Comparison of ENCODE assay signal across 8 cellular contexts in genomic region chr5:139562847-139563246, GRCh38. TPM values are rescaled to one million over a fixed set of nuclear protein-coding genes. Genes with fewer than 3 reads are reported as not detected.
DNase-seq lines count a peak whose midpoint lies in the region; ATAC-seq, FAIRE-seq and TF ChIP-seq lines count a peak whose summit lies in the region.

No MANE protein-coding gene starts in this region.

- H3K27ac ChIP-seq in RWPE2 (ENCODE audit: poor library complexity, severe bottlenecking) (peak overlapping the region; percentile 72), sigmoid colon (peak overlapping the region; percentile 94 to 97 (median 96))

- ATAC-seq in RWPE2 (ENCODE audit: low read depth) (no peak), HG03520 (IDR thresholded peaks at IDR 0.05; ENCODE audit: unreplicated experiment) (no peak)

- H3K27me3 ChIP-seq in RWPE2 (ENCODE audit: insufficient read depth, poor library complexity, severe bottlenecking) (no peaks in the 10 kb centered on the region), sigmoid colon (no peaks in the 10 kb centered on the region)

- peaks cover 53% of the 10 kb centered on the region for H3K36me3 ChIP-seq in RWPE2 (ENCODE audit: low read depth)
- peaks cover 0 to 6% (median 0%) of the 10 kb centered on the region in 4 donors for H3K36me3 ChIP-seq in sigmoid colon

- intact Hi-C loops in sigmoid colon (cut with DNase I), result loop anchor here (1.0 to 5.0 kb wide), 2 partner anchors 45 to 141 kb away; no protein-coding TSS in a partner anchor

- WGBS in sigmoid colon, 2 donors, result 7 to 27% methylated on average over 5 of the region's 5 CpGs

- H3K4me3 ChIP-seq in RWPE2 (ENCODE audit: severe bottlenecking) (peak overlapping the region; percentile 62), fibroblast of mammary gland (ENCODE audit: control insufficient read depth, low read depth, low read length) (peak overlapping the region; percentile 88), sigmoid colon (peak overlapping the region; percentile 81 to 93 (median 90))

- no peaks in the 10 kb centered on the region for H3K9me3 ChIP-seq in RWPE2 (ENCODE audit: severe bottlenecking)
- no peaks in the 10 kb centered on the region for H3K9me3 ChIP-seq in sigmoid colon

- TF ChIP-seq EP300 in sigmoid colon (IDR thresholded peaks at IDR 0.05), result no peak

- H3K4me1 ChIP-seq in RWPE2 (ENCODE audit: insufficient read depth, poor library complexity, severe bottlenecking) (peaks cover 14% of the 10 kb centered on the region), sigmoid colon (peaks cover 0 to 53% (median 49%) of the 10 kb centered on the region in 4 donors)

- TF ChIP-seq POLR2A in GM12892 (IDR thresholded peaks at IDR 0.05; ENCODE audit: low read depth, low read length) (no peak), sigmoid colon (IDR thresholded peaks at IDR 0.05) (no peak)

- DNase-seq in GM12892 (ENCODE audit: insufficient read length) (no peak), RWPE2 (ENCODE audit: low spot score) (no peak), fibroblast of mammary gland (ENCODE audit: low read depth) (no peak), sigmoid colon (peak; percentile 15), iPS-NIHi7 (ENCODE audit: extremely low spot score) (no peak), occipital lobe (lab: John Stamatoyannopoulos, UW) (no peak), HuH-7 (ENCODE audit: low spot score) (no peak)

- peak; percentile 33 for FAIRE-seq in GM12892 (lab: Jason Lieb, UNC)

- TF ChIP-seq CTCF in RWPE2 (IDR thresholded peaks at IDR 0.05; ENCODE audit: poor library complexity, severe bottlenecking) (no peak), fibroblast of mammary gland (conservative IDR thresholded peaks at IDR 0.05; ENCODE audit: control insufficient read depth, insufficient read depth, low read depth, low read length) (no peak), sigmoid colon (IDR thresholded peaks at IDR 0.05) (no peak)

RNA-seq across cellular contexts. Expression of gene UBE2D2, which starts 1.7 kb away (rescaled TPM):
- 163 TPM for polyA plus RNA-seq in GM12892 (2012; ENCODE audit: missing spikeins)
- total RNA-seq in sigmoid colon (10 to 100 TPM; 61.5 to 93.0 (median 69.7) TPM), occipital lobe (124 TPM)
- 100 to 1,000 TPM; 113 to 177 (median 146) TPM for polyA plus RNA-seq in sigmoid colon
